ENCODE assay signal across 1 cellular context in genomic region chr16:81446318-81447275, GRCh38.
TF ChIP-seq lines count a peak whose summit lies in the region.

No MANE protein-coding gene starts in this region.

TF ChIP-seq in GM23338, 12 proteins besides CTCF, POLR2A, EP300 and RAD21 (continued from another document):
- TF ChIP-seq ZNF462 (CRISPR knock-in tag; IDR thresholded peaks at IDR 0.05) (no peak), ZNF114 (CRISPR knock-in tag; IDR thresholded peaks at IDR 0.05) (no peak), NANOG (IDR thresholded peaks at IDR 0.05; ENCODE audit: borderline replicate concordance) (no peak), EZH2 (IDR thresholded peaks at IDR 0.05; ENCODE audit: low read depth, unreplicated experiment) (no peak), JUNB (IDR thresholded peaks at IDR 0.05; ENCODE audit: unreplicated experiment) (no peak)
- TF ChIP-seq, protein P1, sequence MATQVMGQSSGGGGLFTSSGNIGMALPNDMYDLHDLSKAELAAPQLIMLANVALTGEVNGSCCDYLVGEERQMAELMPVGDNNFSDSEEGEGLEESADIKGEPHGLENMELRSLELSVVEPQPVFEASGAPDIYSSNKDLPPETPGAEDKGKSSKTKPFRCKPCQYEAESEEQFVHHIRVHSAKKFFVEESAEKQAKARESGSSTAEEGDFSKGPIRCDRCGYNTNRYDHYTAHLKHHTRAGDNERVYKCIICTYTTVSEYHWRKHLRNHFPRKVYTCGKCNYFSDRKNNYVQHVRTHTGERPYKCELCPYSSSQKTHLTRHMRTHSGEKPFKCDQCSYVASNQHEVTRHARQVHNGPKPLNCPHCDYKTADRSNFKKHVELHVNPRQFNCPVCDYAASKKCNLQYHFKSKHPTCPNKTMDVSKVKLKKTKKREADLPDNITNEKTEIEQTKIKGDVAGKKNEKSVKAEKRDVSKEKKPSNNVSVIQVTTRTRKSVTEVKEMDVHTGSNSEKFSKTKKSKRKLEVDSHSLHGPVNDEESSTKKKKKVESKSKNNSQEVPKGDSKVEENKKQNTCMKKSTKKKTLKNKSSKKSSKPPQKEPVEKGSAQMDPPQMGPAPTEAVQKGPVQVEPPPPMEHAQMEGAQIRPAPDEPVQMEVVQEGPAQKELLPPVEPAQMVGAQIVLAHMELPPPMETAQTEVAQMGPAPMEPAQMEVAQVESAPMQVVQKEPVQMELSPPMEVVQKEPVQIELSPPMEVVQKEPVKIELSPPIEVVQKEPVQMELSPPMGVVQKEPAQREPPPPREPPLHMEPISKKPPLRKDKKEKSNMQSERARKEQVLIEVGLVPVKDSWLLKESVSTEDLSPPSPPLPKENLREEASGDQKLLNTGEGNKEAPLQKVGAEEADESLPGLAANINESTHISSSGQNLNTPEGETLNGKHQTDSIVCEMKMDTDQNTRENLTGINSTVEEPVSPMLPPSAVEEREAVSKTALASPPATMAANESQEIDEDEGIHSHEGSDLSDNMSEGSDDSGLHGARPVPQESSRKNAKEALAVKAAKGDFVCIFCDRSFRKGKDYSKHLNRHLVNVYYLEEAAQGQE (IDR thresholded peaks at IDR 0.05; ENCODE audit: unreplicated experiment): no peak
